Comparison of ENCODE assay signal across 12 cellular contexts in genomic region chr2:60312618-60313017, GRCh38.
A peak's percentile ranks its signal among the peaks of the same experiment; 100 is the strongest.
DNase-seq lines count a peak whose midpoint lies in the region; ATAC-seq lines count a peak whose summit lies in the region.
"Had no signal": no experiment of that assay in that cellular context is flagged by ENCODE, and none has a peak within 500 bp of the region (broad histone marks: within the 10 kb centered on the region; RNA-seq: fewer than 3 reads in every experiment).

No MANE protein-coding gene starts in this region.

- peaks cover 28% of the 10 kb centered on the region for H3K4me1 Mint-ChIP-seq in activated CD4-positive, alpha-beta T cell treated with anti-CD3 and anti-CD28 coated beads, Interleukin-2, amount 10 ng/mL, durations not matched to agents 24 days and 14 days
- peaks cover 64% of the 10 kb centered on the region for H3K4me1 Mint-ChIP-seq in memory B cell

- no peaks in the 10 kb centered on the region for H3K36me3 Mint-ChIP-seq in activated CD4-positive, alpha-beta T cell treated with anti-CD3 and anti-CD28 coated beads, Interleukin-2, amount 10 ng/mL, durations not matched to agents 24 days and 14 days (ENCODE audit: low read depth)
- no peaks in the 10 kb centered on the region for H3K36me3 Mint-ChIP-seq in memory B cell
- H3K36me3 Mint-ChIP-seq: brain had no signal

- no peaks in the 10 kb centered on the region for H3K9me3 Mint-ChIP-seq in activated CD4-positive, alpha-beta T cell treated with anti-CD3 and anti-CD28 coated beads, Interleukin-2, amount 10 ng/mL, durations not matched to agents 24 days and 14 days
- no peaks in the 10 kb centered on the region for H3K9me3 Mint-ChIP-seq in memory B cell
- H3K9me3 Mint-ChIP-seq: brain had no signal

- H3K4me3 Mint-ChIP-seq in activated CD4-positive, alpha-beta T cell treated with anti-CD3 and anti-CD28 coated beads, Interleukin-2, amount 10 ng/mL, durations not matched to agents 24 days and 14 days, result no peak overlapping the region
- H3K4me3 Mint-ChIP-seq in memory B cell, result peak overlapping the region; percentile 5
- H3K4me3 Mint-ChIP-seq: brain had no signal

- H3K27me3 Mint-ChIP-seq in activated CD4-positive, alpha-beta T cell treated with anti-CD3 and anti-CD28 coated beads, Interleukin-2, amount 10 ng/mL, durations not matched to agents 24 days and 14 days, result peaks cover 12% of the 10 kb centered on the region
- H3K27me3 Mint-ChIP-seq in memory B cell, result no peaks in the 10 kb centered on the region

- ATAC-seq in GM21576 (IDR thresholded peaks at IDR 0.05; ENCODE audit: unreplicated experiment) (peak; percentile 73), HG03175 (IDR thresholded peaks at IDR 0.05; ENCODE audit: unreplicated experiment) (peak; percentile 79), memory B cell (ENCODE audit: low read depth) (peak; percentile 28)
- ATAC-seq: Right ventricle myocardium inferior had no signal

- peak; percentile 61 for DNase-seq in activated CD4-positive, alpha-beta T cell treated with anti-CD3 and anti-CD28 coated beads, Interleukin-2, amount 10 ng/mL, durations not matched to agents 24 days and 14 days
- no peak for DNase-seq in activated CD4-positive, alpha-beta T cell treated with anti-CD3 and anti-CD28 coated beads, Interleukin-2, amount 50 U/mL, for 4 hours
- DNase-seq in memory B cell (ENCODE audit: low spot score in 2 of 2) (no peak), NCI-H510A (lab: John Stamatoyannopoulos, UW) (no peak), NCI-H187 treated with DMSO at 0.1 percent for 48 hours (lab: John Stamatoyannopoulos, UW) (no peak), Ammon's horn (ENCODE audit: low spot score) (no peak)
- DNase-seq: NCI-H1930; stimulated activated CD4-positive, alpha-beta T cell treated with anti-CD3 and anti-CD28 coated beads, Interleukin-2, amount 100 ng/mL, for 48 hours had no signal

- peak overlapping the region; percentile 2 for H3K27ac Mint-ChIP-seq in activated CD4-positive, alpha-beta T cell treated with anti-CD3 and anti-CD28 coated beads, Interleukin-2, amount 10 ng/mL, durations not matched to agents 24 days and 14 days
- H3K27ac Mint-ChIP-seq in memory B cell, result peak overlapping the region; percentile 36
- H3K27ac Mint-ChIP-seq: brain had no signal

- intact Hi-C loops in activated CD4-positive, alpha-beta T cell treated with anti-CD3 and anti-CD28 coated beads, Interleukin-2, amount 10 ng/mL, durations not matched to agents 24 days and 14 days (cut with micrococcal nuclease), result no loop called here

Comparison
In these comparisons a context has a peak if more than half of its experiments do, and no peak if none do; other contexts are left out.
1. ATAC-seq: peak in every context shown above with its lines; median percentile 79 in HG03175; 73 in GM21576; 28 in memory B cell.